In genomic region chr12:60197589-60197988, GRCh38 we compare ENCODE assay signal across 22 cellular contexts.
A peak's percentile ranks its signal among the peaks of the same experiment; 100 is the strongest.
DNase-seq lines count a peak whose midpoint lies in the region; ATAC-seq and TF ChIP-seq lines count a peak whose summit lies in the region.
"Had no signal": no experiment of that assay in that cellular context is flagged by ENCODE, and none has a peak within 500 bp of the region (broad histone marks: within the 10 kb centered on the region; RNA-seq: fewer than 3 reads in every experiment).

No MANE protein-coding gene starts in this region.

- H3K36me3 ChIP-seq in GM23338 (ENCODE audit: insufficient read depth) (no peaks in the 10 kb centered on the region), RWPE2 (ENCODE audit: low read depth) (no peaks in the 10 kb centered on the region), tibial nerve (no peaks in the 10 kb centered on the region)
- H3K36me3 ChIP-seq: BE2C, brain microvascular endothelial cell had no signal

- no peaks in the 10 kb centered on the region for H3K79me2 ChIP-seq in GM23338 (replicated peaks; ENCODE audit: insufficient read depth)

- H3K4me3 Mint-ChIP-seq in GM23338: no peak overlapping the region
- H3K4me3 Mint-ChIP-seq in activated CD4-positive, alpha-beta T cell treated with anti-CD3 and anti-CD28 coated beads for 36 hours: no peak overlapping the region
- H3K4me3 Mint-ChIP-seq: activated naive CD8-positive, alpha-beta T cell treated with anti-CD3 and anti-CD28 coated beads, Interleukin-2, amount 10 ng/mL, durations not matched to agents 7 days and 5 days; endodermal cell; H9; neural crest cell had no signal

- H3K36me3 Mint-ChIP-seq in GM23338 (ENCODE audit: low read depth): no peaks in the 10 kb centered on the region
- H3K36me3 Mint-ChIP-seq in activated CD4-positive, alpha-beta T cell treated with anti-CD3 and anti-CD28 coated beads for 36 hours (ENCODE audit: low read depth): no peaks in the 10 kb centered on the region
- H3K36me3 Mint-ChIP-seq: activated naive CD8-positive, alpha-beta T cell treated with anti-CD3 and anti-CD28 coated beads, Interleukin-2, amount 10 ng/mL, durations not matched to agents 7 days and 5 days had no signal

- peaks cover 7% of the 10 kb centered on the region; the same call in 1 of the 2 replicates for H3K4me1 ChIP-seq in GM23338 (ENCODE audit: insufficient read depth)
- peaks cover 7% of the 10 kb centered on the region for H3K4me1 ChIP-seq in RWPE2 (ENCODE audit: insufficient read depth, poor library complexity, severe bottlenecking)
- H3K4me1 ChIP-seq in tibial nerve: no peaks in the 10 kb centered on the region
- H3K4me1 ChIP-seq: BE2C had no signal

- TF ChIP-seq POLR2A in tibial nerve (IDR thresholded peaks at IDR 0.05): no peak

- intact Hi-C loops in activated CD4-positive, alpha-beta T cell treated with anti-CD3 and anti-CD28 coated beads for 36 hours (cut with DNase I, micrococcal nuclease): no loop called here
- intact Hi-C loops in left cardiac atrium (cut with DNase I): no loop called here

- TF ChIP-seq CTCF in GM23338 (conservative IDR thresholded peaks at IDR 0.05; ENCODE audit: low read depth in 2 of 2) (no peak), RWPE2 (IDR thresholded peaks at IDR 0.05; ENCODE audit: poor library complexity, severe bottlenecking) (no peak), tibial nerve (IDR thresholded peaks at IDR 0.05) (no peak)

- H2AFZ ChIP-seq in GM23338: no peak overlapping the region

- H3K9me2 ChIP-seq in GM23338 (ENCODE audit: insufficient read depth): no peaks in the 10 kb centered on the region
- H3K9me2 ChIP-seq: SK-N-SH had no signal

- WGBS in tibial nerve, 2 donors: 73 to 79% methylated on average over 2 of the region's 2 CpGs

- no peaks in the 10 kb centered on the region for H3F3A ChIP-seq in GM23338 (replicated peaks; ENCODE audit: low read depth)

- H3K9me3 Mint-ChIP-seq in GM23338: no peaks in the 10 kb centered on the region
- no peaks in the 10 kb centered on the region for H3K9me3 Mint-ChIP-seq in activated CD4-positive, alpha-beta T cell treated with anti-CD3 and anti-CD28 coated beads for 36 hours (ENCODE audit: low read depth)
- H3K9me3 Mint-ChIP-seq: activated naive CD8-positive, alpha-beta T cell treated with anti-CD3 and anti-CD28 coated beads, Interleukin-2, amount 10 ng/mL, durations not matched to agents 7 days and 5 days; endodermal cell; H9; neural crest cell had no signal

- H4K20me1 ChIP-seq in GM23338 (replicated peaks; ENCODE audit: insufficient read depth): no peaks in the 10 kb centered on the region

- POLR2A ChIA-PET in activated CD4-positive, alpha-beta T cell treated with anti-CD3 and anti-CD28 coated beads for 36 hours (lab: Charles Lee): no interaction called here

- H3K9me3 ChIP-seq in RWPE2 (ENCODE audit: severe bottlenecking) (no peaks in the 10 kb centered on the region), tibial nerve (no peaks in the 10 kb centered on the region)
- H3K9me3 ChIP-seq: BE2C, SK-N-SH had no signal

- H3K27me3 Mint-ChIP-seq in GM23338 (ENCODE audit: insufficient read depth, low read depth, poor library complexity): no peaks in the 10 kb centered on the region
- H3K27me3 Mint-ChIP-seq in activated CD4-positive, alpha-beta T cell treated with anti-CD3 and anti-CD28 coated beads for 36 hours: no peaks in the 10 kb centered on the region
- H3K27me3 Mint-ChIP-seq: activated naive CD8-positive, alpha-beta T cell treated with anti-CD3 and anti-CD28 coated beads, Interleukin-2, amount 10 ng/mL, durations not matched to agents 7 days and 5 days had no signal

- no peak for ATAC-seq in GM23338
- ATAC-seq in RWPE2 (ENCODE audit: low read depth): peak; percentile 54; the same call in 1 of the 3 replicates
- no peak for ATAC-seq in activated CD4-positive, alpha-beta T cell treated with anti-CD3 and anti-CD28 coated beads for 36 hours
- ATAC-seq in left cardiac atrium: no peak

- no peak overlapping the region for H3K4me2 ChIP-seq in GM23338
- H3K4me2 ChIP-seq: SK-N-SH had no signal

- peak overlapping the region; percentile 86 for H3K27ac Mint-ChIP-seq in GM23338
- H3K27ac Mint-ChIP-seq in activated CD4-positive, alpha-beta T cell treated with anti-CD3 and anti-CD28 coated beads for 36 hours: no peak overlapping the region
- H3K27ac Mint-ChIP-seq: activated naive CD8-positive, alpha-beta T cell treated with anti-CD3 and anti-CD28 coated beads, Interleukin-2, amount 10 ng/mL, durations not matched to agents 7 days and 5 days; endodermal cell; H9 had no signal

- no peak overlapping the region for H3K4me3 ChIP-seq in GM23338
- no peak overlapping the region for H3K4me3 ChIP-seq in RWPE2 (ENCODE audit: severe bottlenecking)
- no peak overlapping the region for H3K4me3 ChIP-seq in tibial nerve
- H3K4me3 ChIP-seq: coronary artery had no signal

- H3K4me1 Mint-ChIP-seq in GM23338: peaks cover 8% of the 10 kb centered on the region; the same call in 2 of the 3 replicates
- no peaks in the 10 kb centered on the region for H3K4me1 Mint-ChIP-seq in activated CD4-positive, alpha-beta T cell treated with anti-CD3 and anti-CD28 coated beads for 36 hours
- H3K4me1 Mint-ChIP-seq: activated naive CD8-positive, alpha-beta T cell treated with anti-CD3 and anti-CD28 coated beads, Interleukin-2, amount 10 ng/mL, durations not matched to agents 7 days and 5 days; neural crest cell had no signal

- H3K27ac ChIP-seq in GM23338 (ENCODE audit: low read depth) (no peak overlapping the region), RWPE2 (ENCODE audit: poor library complexity, severe bottlenecking) (no peak overlapping the region), tibial nerve (no peak overlapping the region)
- H3K27ac ChIP-seq: brain microvascular endothelial cell, coronary artery, RWPE1, VCaP had no signal

- DNase-seq in GM23338 (ENCODE audit: low spot score) (no peak), RWPE2 (ENCODE audit: low spot score) (no peak), fibroblast of gingiva (ENCODE audit: low read depth) (peak; percentile 39), tibial nerve (ENCODE audit: low spot score in 2 of 2) (no peak), medulla oblongata (ENCODE audit: extremely low spot score) (no peak), left cardiac atrium (no peak)
- DNase-seq in activated CD4-positive, alpha-beta T cell treated with anti-CD3 and anti-CD28 coated beads for 36 hours: no peak
- DNase-seq: activated CD4-positive, alpha-beta T cell treated with anti-CD3 and anti-CD28 coated beads, Interleukin-2, amount 50 U/mL, for 1 hour; activated CD8-positive, alpha-beta memory T cell treated with anti-CD3 and anti-CD28 coated beads, Interleukin-2, amount 50 U/mL, for 48 hours; activated naive CD8-positive, alpha-beta T cell treated with anti-CD3 and anti-CD28 coated beads, Interleukin-2, amount 10 ng/mL, durations not matched to agents 7 days and 5 days; BE2C; brain microvascular endothelial cell; endodermal cell; foreskin melanocyte; H9; NCI-H146; NCI-H526 treated with DMSO at 0.1 percent for 48 hours; SK-N-SH had no signal

- CTCF ChIA-PET in activated CD4-positive, alpha-beta T cell treated with anti-CD3 and anti-CD28 coated beads for 36 hours (lab: Charles Lee): no interaction called here

- TF ChIP-seq EP300 in tibial nerve (IDR thresholded peaks at IDR 0.05): no peak

- H3K27me3 ChIP-seq in GM23338 (ENCODE audit: insufficient read depth) (no peaks in the 10 kb centered on the region), RWPE2 (ENCODE audit: insufficient read depth, poor library complexity, severe bottlenecking) (no peaks in the 10 kb centered on the region), tibial nerve (no peaks in the 10 kb centered on the region)
- H3K27me3 ChIP-seq: BE2C, brain microvascular endothelial cell had no signal

TF ChIP-seq in GM23338, 12 proteins besides CTCF, POLR2A, EP300 and RAD21 (continues in another document):
- TF ChIP-seq ZNF331 (CRISPR knock-in tag; IDR thresholded peaks at IDR 0.05; ENCODE audit: low read depth) (no peak), ZNF114 (CRISPR knock-in tag; IDR thresholded peaks at IDR 0.05) (no peak), STAT1 (IDR thresholded peaks at IDR 0.05; ENCODE audit: unreplicated experiment) (no peak), JUNB (IDR thresholded peaks at IDR 0.05; ENCODE audit: unreplicated experiment) (no peak), CREB1 (CRISPR knock-in tag; IDR thresholded peaks at IDR 0.05; ENCODE audit: low read depth) (no peak)
